1 cellular context compared by ENCODE assay signal in genomic region chr21:19853709-19854575, GRCh38.
TF ChIP-seq lines count a peak whose summit lies in the region.

No MANE protein-coding gene starts in this region.

TF ChIP-seq in WTC11, 78 proteins besides CTCF, POLR2A, EP300 and RAD21 (continued from another document):
- TF ChIP-seq HMGXB4 (CRISPR knock-in tag; IDR thresholded peaks at IDR 0.05): no peak
- TF ChIP-seq RELA (CRISPR knock-in tag; IDR thresholded peaks at IDR 0.05; ENCODE audit: borderline replicate concordance): no peak
- no peak for TF ChIP-seq MLX (CRISPR knock-in tag; IDR thresholded peaks at IDR 0.05)
- TF ChIP-seq TCF7 (CRISPR knock-in tag; IDR thresholded peaks at IDR 0.05; ENCODE audit: low read depth): no peak
- no peak for TF ChIP-seq ZSCAN18 (CRISPR knock-in tag; IDR thresholded peaks at IDR 0.05)
- TF ChIP-seq SOX15 (CRISPR knock-in tag; IDR thresholded peaks at IDR 0.05): no peak
